In the genomic region with DNA sequence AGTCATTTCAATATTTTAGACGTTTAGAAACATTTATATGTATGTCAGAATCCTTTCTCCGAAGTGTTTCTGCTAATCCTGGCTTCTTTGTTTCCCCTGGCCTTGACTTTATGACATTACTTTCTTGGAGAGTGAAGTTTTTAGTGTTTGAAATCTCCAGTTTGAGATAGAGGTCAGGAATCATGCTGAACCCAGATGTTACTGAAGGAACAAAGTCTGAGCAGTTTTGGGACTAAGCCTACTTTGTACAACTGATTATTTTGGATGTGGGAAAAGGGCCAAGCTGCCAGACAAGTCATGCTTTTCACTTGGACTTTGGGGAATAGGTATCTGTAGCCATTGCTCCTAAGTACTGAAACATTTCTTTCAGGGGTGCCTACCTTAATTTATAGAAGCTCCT, we compare ENCODE assay signal across 11 cellular contexts. TPM values are rescaled to one million over a fixed set of nuclear protein-coding genes. Genes with fewer than 3 reads are reported as not detected.
A peak's percentile ranks its signal among the peaks of the same experiment; 100 is the strongest.
DNase-seq lines count a peak whose midpoint lies in the region; ATAC-seq and TF ChIP-seq lines count a peak whose summit lies in the region.
"Had no signal": no experiment of that assay in that cellular context is flagged by ENCODE, and none has a peak within 500 bp of the region (broad histone marks: within the 10 kb centered on the region; RNA-seq: fewer than 3 reads in every experiment).

No MANE protein-coding gene starts in this region.

- H3K27me3 Mint-ChIP-seq in naive thymus-derived CD8-positive, alpha-beta T cell: no peaks in the 10 kb centered on the region

- H3K4me3 ChIP-seq in AG10803 (ENCODE audit: low read length) (peak overlapping the region; percentile 38), LNCaP clone FGC (ENCODE audit: low read depth, low read length) (peak overlapping the region; percentile 75)

- POLR2A ChIA-PET in naive thymus-derived CD8-positive, alpha-beta T cell (lab: Charles Lee): interaction anchor here (0.7 kb wide), 1 partner anchor 10 kb away, joined by 3 read pairs; no protein-coding TSS in a partner anchor

- H3K9me3 Mint-ChIP-seq in naive thymus-derived CD8-positive, alpha-beta T cell: no peaks in the 10 kb centered on the region
- H3K9me3 Mint-ChIP-seq: effector memory CD8-positive, alpha-beta T cell; neural crest cell had no signal

- H3K4me3 Mint-ChIP-seq in naive thymus-derived CD8-positive, alpha-beta T cell: peak overlapping the region in 7 of 10 donors; percentile 9 to 100 (median 92)
- H3K4me3 Mint-ChIP-seq: effector memory CD8-positive, alpha-beta T cell; neural crest cell had no signal

- peak overlapping the region; percentile 83 for H3K27ac ChIP-seq in epithelial cell of prostate

- H3K4me1 Mint-ChIP-seq in naive thymus-derived CD8-positive, alpha-beta T cell: peaks cover 14 to 55% (median 43%) of the 10 kb centered on the region in 4 donors

- ATAC-seq in naive thymus-derived CD8-positive, alpha-beta T cell: no peak
- ATAC-seq in GM19397 (IDR thresholded peaks at IDR 0.05; ENCODE audit: unreplicated experiment): no peak
- ATAC-seq: effector memory CD8-positive, alpha-beta T cell had no signal

- H3K27ac Mint-ChIP-seq in naive thymus-derived CD8-positive, alpha-beta T cell: peak overlapping the region in 3 of 10 donors; percentile 22 to 67 (median 31)

- TF ChIP-seq CTCF in AG10803 (conservative IDR thresholded peaks at IDR 0.05; ENCODE audit: low read length) (no peak), LNCaP clone FGC (IDR thresholded peaks at IDR 0.05; ENCODE audit: control insufficient read depth, extremely low read depth, insufficient read depth) (no peak)

- DNase-seq in AG10803 (ENCODE audit: low read depth) (peak; percentile 78), LNCaP clone FGC (ENCODE audit: low read depth) (no peak), epithelial cell of prostate (ENCODE audit: low read depth, low spot score) (no peak), Kasumi-1 (lab: John Stamatoyannopoulos, UW) (no peak), dermis blood vessel endothelial cell (no peak)
- no peak for DNase-seq in naive thymus-derived CD8-positive, alpha-beta T cell
- DNase-seq in effector CD8-positive, alpha-beta T cell (lab: John Stamatoyannopoulos, UW): no peak
- DNase-seq: effector memory CD8-positive, alpha-beta T cell; SHP77 had no signal

- H3K36me3 Mint-ChIP-seq in naive thymus-derived CD8-positive, alpha-beta T cell: no peaks in the 10 kb centered on the region

RNA-seq across cellular contexts. Expression of gene RNF144B, which starts 2.3 kb away (rescaled TPM):
- total RNA-seq in naive thymus-derived CD8-positive, alpha-beta T cell: 1 to 10 TPM; 4.6 to 6.4 TPM
- polyA plus RNA-seq in naive thymus-derived CD8-positive, alpha-beta T cell: 1 to 10 TPM; 2.1 to 3.6 (median 3.0) TPM
- total RNA-seq in dermis blood vessel endothelial cell: 77.1 and 89.2 TPM in 2 replicates

Comparison
In these comparisons a context has a peak if more than half of its experiments do, and no peak if none do; other contexts are left out.
1. RNA of gene RNF144B, which starts 2.3 kb away (total RNA-seq): 77.1 to 89.2 TPM in dermis blood vessel endothelial cell; 4.6 to 6.4 TPM in naive thymus-derived CD8-positive, alpha-beta T cell; every median in the first group is over 10 times any median in the second.